16 cellular contexts compared by ENCODE assay signal in the genomic region with DNA sequence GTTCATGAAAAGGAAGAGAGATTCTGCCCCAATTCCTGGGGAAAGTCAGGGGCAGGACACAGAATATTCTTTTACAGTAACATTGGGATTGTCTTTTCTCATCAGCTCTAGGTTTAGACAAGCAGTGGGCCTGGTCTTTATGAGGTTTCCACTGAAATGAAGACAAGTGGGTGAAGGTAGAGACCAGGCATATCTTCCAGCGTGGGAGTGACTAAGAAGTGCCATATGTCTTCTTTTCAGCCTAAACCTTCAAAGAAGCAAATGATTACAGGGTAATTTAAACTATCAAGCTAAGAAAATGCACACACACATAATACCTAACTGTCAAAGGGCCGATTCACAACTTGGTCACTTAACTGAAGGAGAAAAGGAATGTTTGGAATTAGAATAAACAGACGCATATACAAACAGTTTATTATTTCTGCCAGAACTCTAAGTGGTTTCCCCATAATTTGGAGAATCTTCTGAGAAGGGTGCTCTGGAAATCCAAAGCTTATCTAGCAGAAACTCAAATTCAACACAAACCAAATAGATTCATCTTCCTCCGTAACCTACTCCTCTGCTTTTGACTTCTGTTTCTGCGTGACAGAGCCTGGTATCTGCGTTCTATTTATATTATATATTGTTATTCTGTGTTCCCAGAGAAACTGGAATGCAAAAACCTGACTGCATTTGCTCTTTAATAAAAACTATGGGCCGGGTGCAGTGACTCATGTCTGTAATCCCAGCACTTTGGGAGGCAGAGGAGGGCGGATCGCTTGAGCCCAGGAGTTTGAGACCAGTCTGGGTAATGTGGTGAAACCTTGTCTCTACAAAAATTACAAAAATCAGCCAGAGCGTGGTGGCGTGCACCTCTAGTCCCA. TPM values are rescaled to one million over a fixed set of nuclear protein-coding genes. Genes with fewer than 3 reads are reported as not detected.
DNase-seq lines count a peak whose midpoint lies in the region; ATAC-seq and TF ChIP-seq lines count a peak whose summit lies in the region.
"Had no signal": no experiment of that assay in that cellular context is flagged by ENCODE, and none has a peak within 500 bp of the region (broad histone marks: within the 10 kb centered on the region; RNA-seq: fewer than 3 reads in every experiment).

No MANE protein-coding gene starts in this region.

- H3K27ac Mint-ChIP-seq in osteocyte (ENCODE audit: unreplicated experiment) = peak overlapping the region; percentile 93
- H3K27ac Mint-ChIP-seq: activated naive CD8-positive, alpha-beta T cell treated with anti-CD3 and anti-CD28 coated beads, Interleukin-2, amount 50 U/mL, for 24 hours had no signal

- H3K9me3 ChIP-seq in PC-3 (ENCODE audit: low read length) = no peaks in the 10 kb centered on the region
- H3K9me3 ChIP-seq: BLaER1, left lung, vagina had no signal

- peak overlapping the region; percentile 42 for H3K4me3 Mint-ChIP-seq in osteocyte (ENCODE audit: unreplicated experiment)
- H3K4me3 Mint-ChIP-seq in activated T-cell treated with anti-CD3 and anti-CD28 coated beads, Interleukin-2, amount 50 U/mL, for 4 hours = no peak overlapping the region
- H3K4me3 Mint-ChIP-seq: activated naive CD8-positive, alpha-beta T cell treated with anti-CD3 and anti-CD28 coated beads, Interleukin-2, amount 50 U/mL, for 24 hours had no signal

- no peak overlapping the region for H3K9ac ChIP-seq in PC-3 (ENCODE audit: low read length)
- H3K9ac ChIP-seq: BLaER1 had no signal

- CTCF ChIA-PET in BJ (lab: Yijun Ruan, JAX) = no interaction called here
- CTCF ChIA-PET in PC-3 (lab: Charles Lee) = interaction anchor here (0.7 kb wide), 1 partner anchor 196 kb away, joined by 4 read pairs; no protein-coding TSS in a partner anchor

- no peaks in the 10 kb centered on the region for H3K36me3 ChIP-seq in BJ (ENCODE audit: control insufficient read depth, insufficient read depth, low read length)
- H3K36me3 ChIP-seq in PC-3 (ENCODE audit: low read depth, low read length) = no peaks in the 10 kb centered on the region
- H3K36me3 ChIP-seq: BLaER1, left lung, vagina had no signal

- no peaks in the 10 kb centered on the region for H3K9me2 ChIP-seq in PC-3 (replicated peaks; ENCODE audit: low read length)

- no TSS peak for BruUV-seq in PC-3 (replicated peaks; lab: Mats Ljungman, UMichigan)

- peak; percentile 37 for DNase-seq in BJ (ENCODE audit: low read depth)
- DNase-seq in PC-3 = peak; percentile 7
- DNase-seq in fibroblast of peridontal ligament (ENCODE audit: extremely low read depth) = peak; percentile 71
- no peak for DNase-seq in osteocyte (ENCODE audit: extremely low spot score, unreplicated experiment)
- no peak for DNase-seq in activated T-cell treated with anti-CD3 and anti-CD28 coated beads, Interleukin-2, amount 50 U/mL, for 4 hours
- DNase-seq in NCI-H446 treated with DMSO at 0.1 percent for 48 hours (lab: John Stamatoyannopoulos, UW) = no peak
- DNase-seq: activated CD4-positive, CD25-positive, alpha-beta regulatory T cell; activated naive CD8-positive, alpha-beta T cell treated with anti-CD3 and anti-CD28 coated beads, Interleukin-2, amount 50 U/mL, for 24 hours; KG1; left lung; occipital lobe had no signal

- no peak overlapping the region for H3K27ac ChIP-seq in PC-3 (ENCODE audit: low read length)
- H3K27ac ChIP-seq: BLaER1, left lung, SK-N-MC, vagina had no signal

- H3K36me3 Mint-ChIP-seq in osteocyte (ENCODE audit: unreplicated experiment) = no peaks in the 10 kb centered on the region
- no peaks in the 10 kb centered on the region for H3K36me3 Mint-ChIP-seq in activated T-cell treated with anti-CD3 and anti-CD28 coated beads, Interleukin-2, amount 50 U/mL, for 4 hours (ENCODE audit: insufficient read depth)

- TF ChIP-seq CTCF in BJ (IDR thresholded peaks at IDR 0.05; ENCODE audit: insufficient read depth, low read depth, low read length) (no peak), PC-3 (conservative IDR thresholded peaks at IDR 0.05; ENCODE audit: low read depth, low read length) (no peak), osteocyte (IDR thresholded peaks at IDR 0.05) (no peak)

- H4K20me1 ChIP-seq in PC-3 (ENCODE audit: low read length) = no peaks in the 10 kb centered on the region
- H4K20me1 ChIP-seq: BLaER1 had no signal

- no peaks in the 10 kb centered on the region for H3F3A ChIP-seq in PC-3 (ENCODE audit: low read length, unreplicated experiment)

- H3K27me3 ChIP-seq in BJ (ENCODE audit: control insufficient read depth, insufficient read depth, low read length) (no peaks in the 10 kb centered on the region), PC-3 (ENCODE audit: low read length) (no peaks in the 10 kb centered on the region)
- H3K27me3 ChIP-seq: BLaER1, left lung, vagina had no signal

- ATAC-seq in PC-3 (no peak), HG03196 (IDR thresholded peaks at IDR 0.05; ENCODE audit: unreplicated experiment) (no peak), GM18511 (IDR thresholded peaks at IDR 0.05; ENCODE audit: unreplicated experiment) (no peak)
- ATAC-seq in activated T-cell treated with anti-CD3 and anti-CD28 coated beads, Interleukin-2, amount 50 U/mL, for 4 hours = no peak
- ATAC-seq: activated naive CD8-positive, alpha-beta T cell treated with anti-CD3 and anti-CD28 coated beads, Interleukin-2, amount 50 U/mL, for 24 hours; left lung had no signal

- no peaks in the 10 kb centered on the region for H3K27me3 Mint-ChIP-seq in osteocyte (ENCODE audit: unreplicated experiment)
- no peaks in the 10 kb centered on the region for H3K27me3 Mint-ChIP-seq in activated T-cell treated with anti-CD3 and anti-CD28 coated beads, Interleukin-2, amount 50 U/mL, for 4 hours (ENCODE audit: low read depth)

- POLR2A ChIA-PET in BJ (lab: Charles Lee) = no interaction called here
- POLR2A ChIA-PET in PC-3 (lab: Charles Lee; ENCODE audit: unreplicated experiment) = no interaction called here

- no peak overlapping the region for H2AFZ ChIP-seq in PC-3 (ENCODE audit: low read length)

- H3K4me3 ChIP-seq in BJ (ENCODE audit: low read depth, low read length) (no peak overlapping the region), PC-3 (ENCODE audit: low read length) (no peak overlapping the region)
- H3K4me3 ChIP-seq: BLaER1, left lung, SK-N-MC, vagina had no signal

- no peaks in the 10 kb centered on the region for H3K9me3 Mint-ChIP-seq in osteocyte (ENCODE audit: unreplicated experiment)
- no peaks in the 10 kb centered on the region for H3K9me3 Mint-ChIP-seq in activated T-cell treated with anti-CD3 and anti-CD28 coated beads, Interleukin-2, amount 50 U/mL, for 4 hours
- H3K9me3 Mint-ChIP-seq: activated naive CD8-positive, alpha-beta T cell treated with anti-CD3 and anti-CD28 coated beads, Interleukin-2, amount 50 U/mL, for 24 hours had no signal

- H3K4me2 ChIP-seq in PC-3 (ENCODE audit: low read length) = no peak overlapping the region
- H3K4me2 ChIP-seq: BLaER1 had no signal

- intact Hi-C loops in PC-3 (cut with micrococcal nuclease) = no loop called here

- peaks cover 3% of the 10 kb centered on the region; the same call in 1 of the 2 replicates for H3K4me1 ChIP-seq in PC-3 (ENCODE audit: insufficient read depth, low read length)
- H3K4me1 ChIP-seq: BLaER1, left lung, vagina had no signal

- H3K79me2 ChIP-seq in PC-3 (ENCODE audit: low read length) = no peaks in the 10 kb centered on the region

- H3K4me1 Mint-ChIP-seq in osteocyte (ENCODE audit: unreplicated experiment) = peaks cover 55% of the 10 kb centered on the region
- H3K4me1 Mint-ChIP-seq in activated T-cell treated with anti-CD3 and anti-CD28 coated beads, Interleukin-2, amount 50 U/mL, for 4 hours (ENCODE audit: low read depth) = no peaks in the 10 kb centered on the region
- H3K4me1 Mint-ChIP-seq: activated naive CD8-positive, alpha-beta T cell treated with anti-CD3 and anti-CD28 coated beads, Interleukin-2, amount 50 U/mL, for 24 hours had no signal

RNA-seq across cellular contexts. Expression of gene TEK, which starts 22.0 kb away (rescaled TPM):
- 0.60 and 0.71 TPM in 2 replicates for polyA plus RNA-seq in BJ (2011; rRNA removed)
- polyA minus RNA-seq in BJ (2011; rRNA and poly(A)+ RNA removed) = 0.62 and 0.66 TPM in 2 replicates
- total RNA-seq in PC-3 (2014; rRNA removed) (0.07 TPM in 1 of 2 replicates, not detected in the other), osteocyte (1.3 and 1.6 TPM in 2 replicates)
- under 1 TPM in 1 of 3 donors, not detected in 2; 0.05 TPM for total RNA-seq in activated T-cell treated with anti-CD3 and anti-CD28 coated beads, Interleukin-2, amount 50 U/mL, for 4 hours

Comparison
In these comparisons a context has a peak if more than half of its experiments do, and no peak if none do; other contexts are left out.
1. DNase-seq: peak in BJ (single experiment), PC-3 (single experiment) and fibroblast of peridontal ligament (single experiment); none in osteocyte (single experiment), activated T-cell treated with anti-CD3 and anti-CD28 coated beads, Interleukin-2, amount 50 U/mL, for 4 hours (single experiment) and NCI-H446 treated with DMSO at 0.1 percent for 48 hours (single experiment).